In the genomic region with DNA sequence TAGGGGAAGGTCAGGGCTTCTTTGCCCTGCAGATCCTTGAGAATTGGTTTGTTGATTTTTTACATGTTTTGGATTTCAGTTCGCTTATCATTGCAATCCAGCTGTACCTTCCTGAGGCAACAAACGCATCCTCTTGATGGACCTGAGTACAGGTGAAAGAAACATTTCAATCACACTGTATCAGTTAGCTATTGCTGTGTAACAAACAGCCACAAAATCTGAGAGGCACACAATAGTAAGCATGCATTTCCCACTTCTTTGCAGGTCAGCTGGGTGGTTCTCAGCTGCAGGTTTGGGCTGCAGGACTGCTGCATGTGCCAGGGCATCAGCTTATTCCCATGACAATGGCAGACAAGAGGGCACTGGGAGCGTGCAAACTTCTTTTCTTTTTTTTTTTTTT, we compare ENCODE assay signal across 2 cellular contexts.
TF ChIP-seq lines count a peak whose summit lies in the region.

No MANE protein-coding gene starts in this region.

TF ChIP-seq in HEK293, 187 proteins besides CTCF, POLR2A, EP300 and RAD21 (continued from another document):
- TF ChIP-seq, protein P1, sequence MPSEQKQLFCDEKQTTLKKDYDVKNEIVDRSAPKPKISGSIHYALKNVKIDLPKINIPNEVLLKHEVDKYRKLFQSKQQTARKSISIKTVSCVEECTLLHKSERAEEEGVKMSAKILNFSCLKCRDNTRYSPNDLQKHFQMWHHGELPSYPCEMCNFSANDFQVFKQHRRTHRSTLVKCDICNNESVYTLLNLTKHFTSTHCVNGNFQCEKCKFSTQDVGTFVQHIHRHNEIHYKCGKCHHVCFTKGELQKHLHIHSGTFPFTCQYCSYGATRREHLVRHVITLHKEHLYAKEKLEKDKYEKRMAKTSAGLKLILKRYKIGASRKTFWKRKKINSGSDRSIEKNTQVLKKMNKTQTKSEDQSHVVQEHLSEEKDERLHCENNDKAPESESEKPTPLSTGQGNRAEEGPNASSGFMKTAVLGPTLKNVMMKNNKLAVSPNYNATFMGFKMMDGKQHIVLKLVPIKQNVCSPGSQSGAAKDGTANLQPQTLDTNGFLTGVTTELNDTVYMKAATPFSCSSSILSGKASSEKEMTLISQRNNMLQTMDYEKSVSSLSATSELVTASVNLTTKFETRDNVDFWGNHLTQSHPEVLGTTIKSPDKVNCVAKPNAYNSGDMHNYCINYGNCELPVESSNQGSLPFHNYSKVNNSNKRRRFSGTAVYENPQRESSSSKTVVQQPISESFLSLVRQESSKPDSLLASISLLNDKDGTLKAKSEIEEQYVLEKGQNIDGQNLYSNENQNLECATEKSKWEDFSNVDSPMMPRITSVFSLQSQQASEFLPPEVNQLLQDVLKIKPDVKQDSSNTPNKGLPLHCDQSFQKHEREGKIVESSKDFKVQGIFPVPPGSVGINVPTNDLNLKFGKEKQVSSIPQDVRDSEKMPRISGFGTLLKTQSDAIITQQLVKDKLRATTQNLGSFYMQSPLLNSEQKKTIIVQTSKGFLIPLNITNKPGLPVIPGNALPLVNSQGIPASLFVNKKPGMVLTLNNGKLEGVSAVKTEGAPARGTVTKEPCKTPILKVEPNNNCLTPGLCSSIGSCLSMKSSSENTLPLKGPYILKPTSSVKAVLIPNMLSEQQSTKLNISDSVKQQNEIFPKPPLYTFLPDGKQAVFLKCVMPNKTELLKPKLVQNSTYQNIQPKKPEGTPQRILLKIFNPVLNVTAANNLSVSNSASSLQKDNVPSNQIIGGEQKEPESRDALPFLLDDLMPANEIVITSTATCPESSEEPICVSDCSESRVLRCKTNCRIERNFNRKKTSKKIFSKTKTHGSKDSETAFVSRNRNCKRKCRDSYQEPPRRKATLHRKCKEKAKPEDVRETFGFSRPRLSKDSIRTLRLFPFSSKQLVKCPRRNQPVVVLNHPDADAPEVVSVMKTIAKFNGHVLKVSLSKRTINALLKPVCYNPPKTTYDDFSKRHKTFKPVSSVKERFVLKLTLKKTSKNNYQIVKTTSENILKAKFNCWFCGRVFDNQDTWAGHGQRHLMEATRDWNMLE (tag by site-specific recombination; conservative IDR thresholded peaks at IDR 0.05; ENCODE audit: low read depth) = no peak
- no peak for TF ChIP-seq ZNF133 (tag by site-specific recombination; IDR thresholded peaks at IDR 0.05)
- TF ChIP-seq, protein P2, sequence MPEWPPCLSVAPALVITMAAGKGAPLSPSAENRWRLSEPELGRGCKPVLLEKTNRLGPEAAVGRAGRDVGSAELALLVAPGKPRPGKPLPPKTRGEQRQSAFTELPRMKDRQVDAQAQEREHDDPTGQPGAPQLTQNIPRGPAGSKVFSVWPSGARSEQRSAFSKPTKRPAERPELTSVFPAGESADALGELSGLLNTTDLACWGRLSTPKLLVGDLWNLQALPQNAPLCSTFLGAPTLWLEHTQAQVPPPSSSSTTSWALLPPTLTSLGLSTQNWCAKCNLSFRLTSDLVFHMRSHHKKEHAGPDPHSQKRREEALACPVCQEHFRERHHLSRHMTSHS (tag by site-specific recombination; IDR thresholded peaks at IDR 0.05) = no peak

TF ChIP-seq in K562, 482 proteins besides CTCF, POLR2A, EP300 and RAD21 (continued from another document and continues in another):
- TF ChIP-seq HIVEP1 (CRISPR knock-in tag; IDR thresholded peaks at IDR 0.05) (no peak), BRD9 (IDR thresholded peaks at IDR 0.05; ENCODE audit: low read depth, partially characterized antibody) (no peak), BACH1 (tag; IDR thresholded peaks at IDR 0.05) (no peak), DMBX1 (CRISPR knock-in tag; IDR thresholded peaks at IDR 0.05; ENCODE audit: borderline replicate concordance) (no peak), MCM5 (IDR thresholded peaks at IDR 0.05; ENCODE audit: low read depth) (no peak), KDM1A (IDR thresholded peaks at IDR 0.05) (peak in 1 of 2 experiments; percentile 49; a peak in 2 of 4 replicates), JUNB (CRISPR knock-in tag; conservative IDR thresholded peaks at IDR 0.05) (no peak), RAD51 (IDR thresholded peaks at IDR 0.05; ENCODE audit: borderline replicate concordance, low read depth) (no peak), SMARCC2 (IDR thresholded peaks at IDR 0.05; ENCODE audit: low read depth) (no peak), ADNP (tag; IDR thresholded peaks at IDR 0.05) (0 out of 2 replicates have a peak, but pooled peaks have one; percentile 50), POLR2AphosphoS5 (IDR thresholded peaks at IDR 0.05; ENCODE audit: control insufficient read depth, insufficient read depth, low read depth, low read length) (no peak), ZKSCAN1 (IDR thresholded peaks at IDR 0.05; ENCODE audit: low read depth, low read length) (no peak), MXI1 (IDR thresholded peaks at IDR 0.05; ENCODE audit: low read depth, low read length) (no peak), FOXA1 (IDR thresholded peaks at IDR 0.05; ENCODE audit: borderline replicate concordance) (no peak), BCOR (IDR thresholded peaks at IDR 0.05) (peak; percentile 83; the same call in 1 of the 2 replicates), SOX6 (IDR thresholded peaks at IDR 0.05) (no peak), RBM25 (IDR thresholded peaks at IDR 0.05; ENCODE audit: low read depth, low read length, severe bottlenecking) (peak; percentile 58), TAL1 (IDR thresholded peaks at IDR 0.05) (no peak), MTA3 (IDR thresholded peaks at IDR 0.05; ENCODE audit: borderline replicate concordance) (no peak), TRIM28 (IDR thresholded peaks at IDR 0.05) (0 out of 2 replicates have a peak, but pooled peaks have one; percentile 50), TRIM24 (IDR thresholded peaks at IDR 0.05) (0 out of 4 replicates have a peak, but pooled peaks of 1 of the 2 experiments have one; percentile 14), FOXP1 (CRISPR knock-in tag; IDR thresholded peaks at IDR 0.05) (no peak), MEF2D (tag; conservative IDR thresholded peaks at IDR 0.05; ENCODE audit: low read depth) (no peak), ZNF77 (CRISPR knock-in tag; IDR thresholded peaks at IDR 0.05) (no peak), ZNF197 (CRISPR knock-in tag; IDR thresholded peaks at IDR 0.05; ENCODE audit: low read depth) (no peak)
- TF ChIP-seq, protein P3, sequence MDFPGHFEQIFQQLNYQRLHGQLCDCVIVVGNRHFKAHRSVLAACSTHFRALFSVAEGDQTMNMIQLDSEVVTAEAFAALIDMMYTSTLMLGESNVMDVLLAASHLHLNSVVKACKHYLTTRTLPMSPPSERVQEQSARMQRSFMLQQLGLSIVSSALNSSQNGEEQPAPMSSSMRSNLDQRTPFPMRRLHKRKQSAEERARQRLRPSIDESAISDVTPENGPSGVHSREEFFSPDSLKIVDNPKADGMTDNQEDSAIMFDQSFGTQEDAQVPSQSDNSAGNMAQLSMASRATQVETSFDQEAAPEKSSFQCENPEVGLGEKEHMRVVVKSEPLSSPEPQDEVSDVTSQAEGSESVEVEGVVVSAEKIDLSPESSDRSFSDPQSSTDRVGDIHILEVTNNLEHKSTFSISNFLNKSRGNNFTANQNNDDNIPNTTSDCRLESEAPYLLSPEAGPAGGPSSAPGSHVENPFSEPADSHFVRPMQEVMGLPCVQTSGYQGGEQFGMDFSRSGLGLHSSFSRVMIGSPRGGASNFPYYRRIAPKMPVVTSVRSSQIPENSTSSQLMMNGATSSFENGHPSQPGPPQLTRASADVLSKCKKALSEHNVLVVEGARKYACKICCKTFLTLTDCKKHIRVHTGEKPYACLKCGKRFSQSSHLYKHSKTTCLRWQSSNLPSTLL (IDR thresholded peaks at IDR 0.05) = no peak
- TF ChIP-seq, protein P4, sequence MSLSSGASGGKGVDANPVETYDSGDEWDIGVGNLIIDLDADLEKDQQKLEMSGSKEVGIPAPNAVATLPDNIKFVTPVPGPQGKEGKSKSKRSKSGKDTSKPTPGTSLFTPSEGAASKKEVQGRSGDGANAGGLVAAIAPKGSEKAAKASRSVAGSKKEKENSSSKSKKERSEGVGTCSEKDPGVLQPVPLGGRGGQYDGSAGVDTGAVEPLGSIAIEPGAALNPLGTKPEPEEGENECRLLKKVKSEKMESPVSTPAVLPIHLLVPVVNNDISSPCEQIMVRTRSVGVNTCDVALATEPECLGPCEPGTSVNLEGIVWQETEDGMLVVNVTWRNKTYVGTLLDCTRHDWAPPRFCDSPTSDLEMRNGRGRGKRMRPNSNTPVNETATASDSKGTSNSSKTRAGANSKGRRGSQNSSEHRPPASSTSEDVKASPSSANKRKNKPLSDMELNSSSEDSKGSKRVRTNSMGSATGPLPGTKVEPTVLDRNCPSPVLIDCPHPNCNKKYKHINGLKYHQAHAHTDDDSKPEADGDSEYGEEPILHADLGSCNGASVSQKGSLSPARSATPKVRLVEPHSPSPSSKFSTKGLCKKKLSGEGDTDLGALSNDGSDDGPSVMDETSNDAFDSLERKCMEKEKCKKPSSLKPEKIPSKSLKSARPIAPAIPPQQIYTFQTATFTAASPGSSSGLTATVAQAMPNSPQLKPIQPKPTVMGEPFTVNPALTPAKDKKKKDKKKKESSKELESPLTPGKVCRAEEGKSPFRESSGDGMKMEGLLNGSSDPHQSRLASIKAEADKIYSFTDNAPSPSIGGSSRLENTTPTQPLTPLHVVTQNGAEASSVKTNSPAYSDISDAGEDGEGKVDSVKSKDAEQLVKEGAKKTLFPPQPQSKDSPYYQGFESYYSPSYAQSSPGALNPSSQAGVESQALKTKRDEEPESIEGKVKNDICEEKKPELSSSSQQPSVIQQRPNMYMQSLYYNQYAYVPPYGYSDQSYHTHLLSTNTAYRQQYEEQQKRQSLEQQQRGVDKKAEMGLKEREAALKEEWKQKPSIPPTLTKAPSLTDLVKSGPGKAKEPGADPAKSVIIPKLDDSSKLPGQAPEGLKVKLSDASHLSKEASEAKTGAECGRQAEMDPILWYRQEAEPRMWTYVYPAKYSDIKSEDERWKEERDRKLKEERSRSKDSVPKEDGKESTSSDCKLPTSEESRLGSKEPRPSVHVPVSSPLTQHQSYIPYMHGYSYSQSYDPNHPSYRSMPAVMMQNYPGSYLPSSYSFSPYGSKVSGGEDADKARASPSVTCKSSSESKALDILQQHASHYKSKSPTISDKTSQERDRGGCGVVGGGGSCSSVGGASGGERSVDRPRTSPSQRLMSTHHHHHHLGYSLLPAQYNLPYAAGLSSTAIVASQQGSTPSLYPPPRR (CRISPR knock-in tag; IDR thresholded peaks at IDR 0.05; ENCODE audit: borderline replicate concordance) = no peak
- TF ChIP-seq, protein P5, sequence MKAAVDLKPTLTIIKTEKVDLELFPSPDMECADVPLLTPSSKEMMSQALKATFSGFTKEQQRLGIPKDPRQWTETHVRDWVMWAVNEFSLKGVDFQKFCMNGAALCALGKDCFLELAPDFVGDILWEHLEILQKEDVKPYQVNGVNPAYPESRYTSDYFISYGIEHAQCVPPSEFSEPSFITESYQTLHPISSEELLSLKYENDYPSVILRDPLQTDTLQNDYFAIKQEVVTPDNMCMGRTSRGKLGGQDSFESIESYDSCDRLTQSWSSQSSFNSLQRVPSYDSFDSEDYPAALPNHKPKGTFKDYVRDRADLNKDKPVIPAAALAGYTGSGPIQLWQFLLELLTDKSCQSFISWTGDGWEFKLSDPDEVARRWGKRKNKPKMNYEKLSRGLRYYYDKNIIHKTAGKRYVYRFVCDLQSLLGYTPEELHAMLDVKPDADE (conservative IDR thresholded peaks at IDR 0.05; ENCODE audit: control insufficient read depth, low read depth, low read length) = no peak
- TF ChIP-seq, protein P6, sequence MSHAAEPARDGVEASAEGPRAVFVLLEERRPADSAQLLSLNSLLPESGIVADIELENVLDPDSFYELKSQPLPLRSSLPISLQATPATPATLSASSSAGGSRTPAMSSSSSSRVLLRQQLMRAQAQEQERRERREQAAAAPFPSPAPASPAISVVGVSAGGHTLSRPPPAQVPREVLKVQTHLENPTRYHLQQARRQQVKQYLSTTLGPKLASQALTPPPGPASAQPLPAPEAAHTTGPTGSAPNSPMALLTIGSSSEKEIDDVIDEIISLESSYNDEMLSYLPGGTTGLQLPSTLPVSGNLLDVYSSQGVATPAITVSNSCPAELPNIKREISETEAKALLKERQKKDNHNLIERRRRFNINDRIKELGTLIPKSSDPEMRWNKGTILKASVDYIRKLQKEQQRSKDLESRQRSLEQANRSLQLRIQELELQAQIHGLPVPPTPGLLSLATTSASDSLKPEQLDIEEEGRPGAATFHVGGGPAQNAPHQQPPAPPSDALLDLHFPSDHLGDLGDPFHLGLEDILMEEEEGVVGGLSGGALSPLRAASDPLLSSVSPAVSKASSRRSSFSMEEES (CRISPR knock-in tag; IDR thresholded peaks at IDR 0.05) = no peak
- TF ChIP-seq, protein P7, sequence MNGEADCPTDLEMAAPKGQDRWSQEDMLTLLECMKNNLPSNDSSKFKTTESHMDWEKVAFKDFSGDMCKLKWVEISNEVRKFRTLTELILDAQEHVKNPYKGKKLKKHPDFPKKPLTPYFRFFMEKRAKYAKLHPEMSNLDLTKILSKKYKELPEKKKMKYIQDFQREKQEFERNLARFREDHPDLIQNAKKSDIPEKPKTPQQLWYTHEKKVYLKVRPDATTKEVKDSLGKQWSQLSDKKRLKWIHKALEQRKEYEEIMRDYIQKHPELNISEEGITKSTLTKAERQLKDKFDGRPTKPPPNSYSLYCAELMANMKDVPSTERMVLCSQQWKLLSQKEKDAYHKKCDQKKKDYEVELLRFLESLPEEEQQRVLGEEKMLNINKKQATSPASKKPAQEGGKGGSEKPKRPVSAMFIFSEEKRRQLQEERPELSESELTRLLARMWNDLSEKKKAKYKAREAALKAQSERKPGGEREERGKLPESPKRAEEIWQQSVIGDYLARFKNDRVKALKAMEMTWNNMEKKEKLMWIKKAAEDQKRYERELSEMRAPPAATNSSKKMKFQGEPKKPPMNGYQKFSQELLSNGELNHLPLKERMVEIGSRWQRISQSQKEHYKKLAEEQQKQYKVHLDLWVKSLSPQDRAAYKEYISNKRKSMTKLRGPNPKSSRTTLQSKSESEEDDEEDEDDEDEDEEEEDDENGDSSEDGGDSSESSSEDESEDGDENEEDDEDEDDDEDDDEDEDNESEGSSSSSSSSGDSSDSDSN (IDR thresholded peaks at IDR 0.05; ENCODE audit: borderline replicate concordance in 1 of 2, low read depth in 2 of 2, low read length in 2 of 2) = no peak
- TF ChIP-seq, protein P8, sequence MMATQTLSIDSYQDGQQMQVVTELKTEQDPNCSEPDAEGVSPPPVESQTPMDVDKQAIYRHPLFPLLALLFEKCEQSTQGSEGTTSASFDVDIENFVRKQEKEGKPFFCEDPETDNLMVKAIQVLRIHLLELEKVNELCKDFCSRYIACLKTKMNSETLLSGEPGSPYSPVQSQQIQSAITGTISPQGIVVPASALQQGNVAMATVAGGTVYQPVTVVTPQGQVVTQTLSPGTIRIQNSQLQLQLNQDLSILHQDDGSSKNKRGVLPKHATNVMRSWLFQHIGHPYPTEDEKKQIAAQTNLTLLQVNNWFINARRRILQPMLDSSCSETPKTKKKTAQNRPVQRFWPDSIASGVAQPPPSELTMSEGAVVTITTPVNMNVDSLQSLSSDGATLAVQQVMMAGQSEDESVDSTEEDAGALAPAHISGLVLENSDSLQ (IDR thresholded peaks at IDR 0.05) = no peak
